8 cellular contexts compared by ENCODE assay signal in genomic region chr9:124852829-124853531, GRCh38. TPM values are rescaled to one million over a fixed set of nuclear protein-coding genes. Genes with fewer than 3 reads are reported as not detected.
DNase-seq lines count a peak whose midpoint lies in the region; ATAC-seq and TF ChIP-seq lines count a peak whose summit lies in the region.

Gene WDR38, plus strand, starts transcription at chr9:124853460. Its CDS starts 72 bp downstream, at chr9:124853532.

- ATAC-seq in HG03025 (IDR thresholded peaks at IDR 0.05; ENCODE audit: low FRiP score, unreplicated experiment), result peak; percentile 65

- peak within 1 kb of the TSS in 2 of 3 donors; percentile 49 to 67 for H3K4me3 ChIP-seq in liver (ENCODE audit: low read depth in 1 of 3, low read length in 3 of 3)

- H3K4me1 ChIP-seq in liver (ENCODE audit: control insufficient read depth in 4 of 4, insufficient read depth in 4 of 4, low read length in 3 of 4), result peaks cover 2 to 13% (median 10%) of the 10 kb centered on the region in 4 donors

- TF ChIP-seq RAD21 in liver (IDR thresholded peaks at IDR 0.05), result peak; percentile 86 to 90

- 1% methylated on average over 51 of the region's 51 CpGs for WGBS in liver

- peak; percentile 77 for TF ChIP-seq CTCF in liver (IDR thresholded peaks at IDR 0.05; ENCODE audit: low read depth, low read length, missing input control)

- no peak within 1 kb of the TSS for H3K9ac ChIP-seq in liver (ENCODE audit: low read depth in 1 of 2, low read length in 2 of 2)

- DNase-seq in NCI-H2107 treated with DMSO at 0.1 percent for 48 hours (lab: John Stamatoyannopoulos, UW; ENCODE audit: unreplicated experiment), result peak; percentile 26
- no peak for DNase-seq in NCI-H2107 (lab: John Stamatoyannopoulos, UW)
- peak; percentile 65 to 83 for DNase-seq in NCI-H524 (lab: John Stamatoyannopoulos, UW)
- DNase-seq in activated CD4-positive, alpha-beta T cell treated with anti-CD3 and anti-CD28 coated beads, Interleukin-2, amount 50 U/mL, for 24 hours (ENCODE audit: low read depth in 1 of 2, low spot score in 1 of 2), result peak; percentile 54 to 67
- DNase-seq in dermis microvascular lymphatic vessel endothelial cell (ENCODE audit: low read depth in 2 of 2), result peak; percentile 50 to 78
- DNase-seq in stimulated activated CD4-positive, alpha-beta T cell treated with anti-CD3 and anti-CD28 coated beads, Interleukin-4, amount 100 ng/mL, for 4 hours, result peak; percentile 60 to 75

- peaks cover 0 to 4% (median 0%) of the 10 kb centered on the region in 4 donors for H3K27me3 ChIP-seq in liver (ENCODE audit: control insufficient read depth in 4 of 4, insufficient read depth in 4 of 4, low read length in 3 of 4)

- no peak within 1 kb of the TSS for H3K27ac ChIP-seq in liver (ENCODE audit: low read depth in 1 of 2, low read length in 2 of 2)

- H3K9me3 ChIP-seq in liver (ENCODE audit: control insufficient read depth in 4 of 4, low read length in 3 of 4), result no peaks in the 10 kb centered on the region

- peaks cover 0 to 15% (median 9%) of the 10 kb centered on the region in 4 donors for H3K36me3 ChIP-seq in liver (ENCODE audit: control insufficient read depth in 4 of 4, insufficient read depth in 3 of 4, low read depth in 1 of 4, low read length in 3 of 4)

TF ChIP-seq in liver, 16 proteins besides CTCF, POLR2A, EP300 and RAD21:
- TF ChIP-seq FOXA1 (IDR thresholded peaks at IDR 0.05) (no peak), HNF4A (conservative IDR thresholded peaks at IDR 0.05) (no peak), TAF1 (conservative IDR thresholded peaks at IDR 0.05) (no peak), REST (IDR thresholded peaks at IDR 0.05) (no peak), FOXA2 (IDR thresholded peaks at IDR 0.05) (no peak), SP1 (IDR thresholded peaks at IDR 0.05) (no peak), NR2F2 (IDR thresholded peaks at IDR 0.05) (no peak), YY1 (IDR thresholded peaks at IDR 0.05) (no peak), RXRA (IDR thresholded peaks at IDR 0.05) (no peak), GABPA (IDR thresholded peaks at IDR 0.05 in 1 of 2, conservative IDR thresholded peaks at IDR 0.05 in 1 of 2) (no peak), JUND (IDR thresholded peaks at IDR 0.05) (no peak), MAX (IDR thresholded peaks at IDR 0.05) (no peak), HNF4G (IDR thresholded peaks at IDR 0.05) (no peak), EGR1 (IDR thresholded peaks at IDR 0.05; ENCODE audit: low read depth in 2 of 2) (no peak), ZBTB33 (IDR thresholded peaks at IDR 0.05) (no peak)
- TF ChIP-seq, protein P1, sequence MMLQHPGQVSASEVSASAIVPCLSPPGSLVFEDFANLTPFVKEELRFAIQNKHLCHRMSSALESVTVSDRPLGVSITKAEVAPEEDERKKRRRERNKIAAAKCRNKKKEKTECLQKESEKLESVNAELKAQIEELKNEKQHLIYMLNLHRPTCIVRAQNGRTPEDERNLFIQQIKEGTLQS (IDR thresholded peaks at IDR 0.05), result no peak

RNA-seq across cellular contexts. Expression of gene WDR38, which starts in this region (rescaled TPM):
- total RNA-seq in dermis microvascular lymphatic vessel endothelial cell, result not detected in 2 replicates
- not detected for total RNA-seq in liver
- not detected for polyA plus RNA-seq in liver

Comparison
In these comparisons a context has a peak if more than half of its experiments do, and no peak if none do; other contexts are left out.
1. Peak in DNase-seq in dermis microvascular lymphatic vessel endothelial cell; RNA of the gene not detected or under 1 TPM.